Comparison of ENCODE assay signal across 8 cellular contexts in genomic region chr6:149922642-149923326, GRCh38. TPM values are rescaled to one million over a fixed set of nuclear protein-coding genes. Genes with fewer than 3 reads are reported as not detected.
A peak's percentile ranks its signal among the peaks of the same experiment; 100 is the strongest.
DNase-seq lines count a peak whose midpoint lies in the region; ATAC-seq, FAIRE-seq and TF ChIP-seq lines count a peak whose summit lies in the region.

Gene RAET1G, minus strand, starts transcription at chr6:149923121. Its CDS starts 111 bp downstream, at chr6:149923010.

- in situ Hi-C loops in gastrocnemius medialis (cut with MboI; ENCODE audit: low sequenced_read_pairs in 4 of 4) = loop anchor here (5.0 to 10.0 kb wide), 4 partner anchors 75 to 90 kb away; no protein-coding TSS in a partner anchor

- peaks cover 15 to 18% of the 10 kb centered on the region in 2 donors for H3K4me1 ChIP-seq in gastrocnemius medialis

- no peaks in the 10 kb centered on the region for H3K9me3 ChIP-seq in iPS-18c (ENCODE audit: control insufficient read depth, insufficient read depth, low read length)
- H3K9me3 ChIP-seq in gastrocnemius medialis = no peaks in the 10 kb centered on the region

- TF ChIP-seq CTCF in bronchial epithelial cell (IDR thresholded peaks at IDR 0.05; ENCODE audit: insufficient read depth, low read length, severe bottlenecking) (no peak), gastrocnemius medialis (IDR thresholded peaks at IDR 0.05 in 4 of 5, conservative IDR thresholded peaks at IDR 0.05 in 1 of 5) (no peak)

- ATAC-seq in gastrocnemius medialis (peak; percentile 67 to 84), GM18520 (IDR thresholded peaks at IDR 0.05; ENCODE audit: unreplicated experiment) (no peak)

- H3K4me3 ChIP-seq in bronchial epithelial cell (ENCODE audit: low read depth, low read length) = peak within 1 kb of the TSS; percentile 86
- H3K4me3 ChIP-seq in iPS-18c (ENCODE audit: insufficient read depth, low read depth, low read length) = peak within 1 kb of the TSS; percentile 73
- H3K4me3 ChIP-seq in gastrocnemius medialis = peak within 1 kb of the TSS; percentile 52 to 68 (median 56)

- intact Hi-C loops in gastrocnemius medialis (cut with DNase I; ENCODE audit: low total_unique reads) = loop anchor here (10.0 kb wide), 1 partner anchor 198 kb away; no protein-coding TSS in a partner anchor

- TF ChIP-seq POLR2A in gastrocnemius medialis (IDR thresholded peaks at IDR 0.05) = peak in 1 of 2 donors; percentile 29

- peaks cover 16% of the 10 kb centered on the region for H3K36me3 ChIP-seq in bronchial epithelial cell (ENCODE audit: control insufficient read depth, insufficient read depth, low read length)
- H3K36me3 ChIP-seq in gastrocnemius medialis = no peaks in the 10 kb centered on the region

- no peak within 1 kb of the TSS for H3K27ac ChIP-seq in gastrocnemius medialis

- peak; percentile 72 for FAIRE-seq in bronchial epithelial cell (lab: Jason Lieb, UNC)

- peak; percentile 17 for DNase-seq in NCI-H2029 (lab: John Stamatoyannopoulos, UW)
- DNase-seq in NCI-H2029 treated with DMSO at 0.1 percent for 48 hours (lab: John Stamatoyannopoulos, UW) = no peak
- peak; percentile 67 for DNase-seq in NCI-H2171 (lab: John Stamatoyannopoulos, UW)
- DNase-seq in activated CD4-positive, CD25-positive, alpha-beta regulatory T cell (lab: John Stamatoyannopoulos, UW) = peak; percentile 44 to 56 (median 48)
- DNase-seq in bronchial epithelial cell (ENCODE audit: low read depth) = peak; percentile 94
- DNase-seq in gastrocnemius medialis = peak; percentile 71 to 77

- no peaks in the 10 kb centered on the region for H3K27me3 ChIP-seq in bronchial epithelial cell (ENCODE audit: control insufficient read depth, insufficient read depth, low read length)
- peaks cover 0 to 3% (median 0%) of the 10 kb centered on the region in 3 donors for H3K27me3 ChIP-seq in gastrocnemius medialis

RNA-seq across cellular contexts. Expression of gene RAET1G, which starts in this region (rescaled TPM):
- total RNA-seq in bronchial epithelial cell (26.6 and 45.0 TPM in 2 replicates), gastrocnemius medialis (under 1 TPM in 1 of 4 donors, not detected in 3; 0.89 TPM)

Comparison
In these comparisons a context has a peak if more than half of its experiments do, and no peak if none do; other contexts are left out.
1. RNA of gene RAET1G (total RNA-seq): 26.6 to 45.0 TPM in bronchial epithelial cell; 0.89 TPM in gastrocnemius medialis; every median in the first group is over 10 times any median in the second.
2. Peak in DNase-seq, ATAC-seq and H3K4me3 ChIP-seq in gastrocnemius medialis; RNA of the gene not detected or under 1 TPM.
3. Peak in every context shown above with its lines, with median percentiles within 50 percentile points of each other: H3K4me3 ChIP-seq.